In the genomic region with DNA sequence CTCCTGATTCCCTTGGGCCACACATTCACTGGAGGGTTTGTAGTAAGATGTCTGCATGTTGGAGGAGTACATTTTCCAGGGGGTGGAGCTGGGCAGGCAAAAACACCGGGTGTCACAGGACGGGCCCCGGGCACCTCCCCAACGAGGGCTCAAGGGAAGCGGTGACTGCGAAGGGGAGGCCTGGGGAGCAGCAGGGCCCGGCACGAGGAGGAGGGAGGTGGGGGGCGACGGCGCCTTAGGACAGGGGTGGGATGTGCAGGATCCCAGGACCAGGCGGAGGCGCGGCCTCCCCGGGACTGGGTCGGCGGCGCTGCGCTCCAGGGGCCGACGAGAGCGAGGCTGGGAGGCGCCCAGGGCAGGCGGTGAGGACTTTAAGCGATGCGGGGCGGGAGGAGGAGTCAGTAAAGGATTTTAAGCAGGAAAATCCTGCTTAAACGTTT, we compare ENCODE assay signal across 8 cellular contexts. TPM values are rescaled to one million over a fixed set of nuclear protein-coding genes. Genes with fewer than 3 reads are reported as not detected.
A peak's percentile ranks its signal among the peaks of the same experiment; 100 is the strongest.
DNase-seq lines count a peak whose midpoint lies in the region; ATAC-seq and TF ChIP-seq lines count a peak whose summit lies in the region.

No MANE protein-coding gene starts in this region.

- peak overlapping the region; percentile 87 for H3K27ac Mint-ChIP-seq in activated CD4-positive, alpha-beta memory T cell treated with anti-CD3 and anti-CD28 coated beads, Interleukin-2, amount 10 ng/mL, durations not matched to agents 7 days and 5 days
- H3K27ac Mint-ChIP-seq in naive thymus-derived CD4-positive, alpha-beta T cell, result peak overlapping the region; percentile 79 to 98 (median 94)

- intact Hi-C loops in naive thymus-derived CD4-positive, alpha-beta T cell (cut with micrococcal nuclease), result loop anchor here (1.0 to 5.0 kb wide), 33 partner anchors 30 to 1345 kb away; partner anchors contain the start of genes ZNF320 (in 2 of the 2), ZNF611 (in 2 of the 2), ZNF677 (in 2 of the 2) and ZNF765 (in 2 of the 2)

- peak overlapping the region; percentile 89 to 100 (median 94) for H3K4me2 ChIP-seq in BLaER1 treated with 17β-estradiol and CSF1 and Interleukin-3, amounts not matched to agents 10 nM and 100 nM

- peaks cover 45% of the 10 kb centered on the region for H3K36me3 Mint-ChIP-seq in activated CD4-positive, alpha-beta memory T cell treated with anti-CD3 and anti-CD28 coated beads, Interleukin-2, amount 10 ng/mL, durations not matched to agents 7 days and 5 days (ENCODE audit: low read depth)
- H3K36me3 Mint-ChIP-seq in naive thymus-derived CD4-positive, alpha-beta T cell, result peaks cover 13 to 44% (median 37%) of the 10 kb centered on the region in 5 donors

- no peak for ATAC-seq in naive thymus-derived CD4-positive, alpha-beta T cell

- peaks cover 0 to 9% (median 0%) of the 10 kb centered on the region in 11 experiments; a peak in 6 of 22 replicates for H3K9me3 ChIP-seq in BLaER1 treated with 17β-estradiol and CSF1 and Interleukin-3, amounts not matched to agents 10 nM and 100 nM (replicated peaks in 1 of 11)
- peaks cover 3% of the 10 kb centered on the region in 2 donors for H3K9me3 ChIP-seq in esophagus (ENCODE audit: control insufficient read depth in 2 of 2, insufficient read depth in 1 of 2, low read depth in 1 of 2, low read length in 1 of 2)
- peaks cover 0 to 5% (median 0%) of the 10 kb centered on the region in 3 experiments for H3K9me3 ChIP-seq in naive thymus-derived CD4-positive, alpha-beta T cell (ENCODE audit: control insufficient read depth in 2 of 3, low read length in 3 of 3)
- H3K9me3 ChIP-seq in thymus (ENCODE audit: control insufficient read depth), result no peaks in the 10 kb centered on the region

- WGBS in esophagus, 2 donors, result 0 to 1% methylated on average over 28 of the region's 28 CpGs
- 2% methylated on average over 28 of the region's 28 CpGs for WGBS in thymus

- peak overlapping the region; percentile 88 to 99 (median 98) for H3K27ac ChIP-seq in BLaER1 treated with 17β-estradiol and CSF1 and Interleukin-3, amounts not matched to agents 10 nM and 100 nM
- H3K27ac ChIP-seq in esophagus (ENCODE audit: low read depth in 2 of 2, low read length in 1 of 2), result peak overlapping the region; percentile 90 to 98
- peak overlapping the region; percentile 89 for H3K27ac ChIP-seq in naive thymus-derived CD4-positive, alpha-beta T cell (ENCODE audit: low read depth, low read length)
- H3K27ac ChIP-seq in thymus (ENCODE audit: low read depth), result peak overlapping the region; percentile 95

- H3K27me3 Mint-ChIP-seq in activated CD4-positive, alpha-beta memory T cell treated with anti-CD3 and anti-CD28 coated beads, Interleukin-2, amount 10 ng/mL, durations not matched to agents 7 days and 5 days, result no peaks in the 10 kb centered on the region
- no peaks in the 10 kb centered on the region for H3K27me3 Mint-ChIP-seq in naive thymus-derived CD4-positive, alpha-beta T cell

- POLR2A ChIA-PET in activated CD4-positive, alpha-beta memory T cell treated with anti-CD3 and anti-CD28 coated beads, Interleukin-2, amount 10 ng/mL, durations not matched to agents 7 days and 5 days (lab: Charles Lee), result interaction anchor here (1.0 to 1.6 kb wide), 2 partner anchors 93 to 140 kb away, joined by 4 to 7 read pairs; partner anchors contain the start of gene ZNF816
- POLR2A ChIA-PET in naive thymus-derived CD4-positive, alpha-beta T cell (lab: Charles Lee), result interaction anchor here (0.6 to 1.0 kb wide), 2 partner anchors 56 to 1979 kb away, joined by 3 read pairs; partner anchors contain the start of gene ZNF347

- TF ChIP-seq CTCF in GM20000 (IDR thresholded peaks at IDR 0.05; ENCODE audit: extremely low read depth, missing control alignments), result no peak

- peak overlapping the region; percentile 77 to 99 (median 98) for H3K4me3 ChIP-seq in BLaER1 treated with 17β-estradiol and CSF1 and Interleukin-3, amounts not matched to agents 10 nM and 100 nM
- peak overlapping the region; percentile 86 to 90 for H3K4me3 ChIP-seq in esophagus (ENCODE audit: low read depth in 1 of 2, low read length in 2 of 2)
- H3K4me3 ChIP-seq in naive thymus-derived CD4-positive, alpha-beta T cell (ENCODE audit: low read length), result peak overlapping the region; percentile 99
- H3K4me3 ChIP-seq in thymus (ENCODE audit: low read length), result peak overlapping the region; percentile 83

- no peaks in the 10 kb centered on the region for H3K27me3 ChIP-seq in BLaER1 treated with 17β-estradiol and CSF1 and Interleukin-3, amounts not matched to agents 10 nM and 100 nM
- H3K27me3 ChIP-seq in esophagus (ENCODE audit: control insufficient read depth in 1 of 2, insufficient read depth in 2 of 2, low read length in 2 of 2) (no peaks in the 10 kb centered on the region), thymus (ENCODE audit: control insufficient read depth, insufficient read depth) (no peaks in the 10 kb centered on the region)
- H3K27me3 ChIP-seq in naive thymus-derived CD4-positive, alpha-beta T cell (ENCODE audit: control insufficient read depth in 2 of 2, insufficient read depth in 2 of 2, low read length in 2 of 2), result no peaks in the 10 kb centered on the region

- H3K4me1 ChIP-seq in BLaER1 treated with 17β-estradiol and CSF1 and Interleukin-3, amounts not matched to agents 10 nM and 100 nM, result peaks cover 24 to 38% (median 30%) of the 10 kb centered on the region in 10 experiments
- peaks cover 0 to 5% of the 10 kb centered on the region in 2 donors for H3K4me1 ChIP-seq in esophagus (ENCODE audit: control insufficient read depth in 2 of 2, insufficient read depth in 2 of 2, low read length in 1 of 2)
- H3K4me1 ChIP-seq in naive thymus-derived CD4-positive, alpha-beta T cell (ENCODE audit: control insufficient read depth in 2 of 2, insufficient read depth in 2 of 2, low read length in 2 of 2), result peaks cover 13 to 15% of the 10 kb centered on the region in 2 donors
- H3K4me1 ChIP-seq in thymus (ENCODE audit: control insufficient read depth, insufficient read depth, low read length), result peaks cover 11% of the 10 kb centered on the region

- peaks cover 27% of the 10 kb centered on the region for H3K4me1 Mint-ChIP-seq in activated CD4-positive, alpha-beta memory T cell treated with anti-CD3 and anti-CD28 coated beads, Interleukin-2, amount 10 ng/mL, durations not matched to agents 7 days and 5 days
- H3K4me1 Mint-ChIP-seq in naive thymus-derived CD4-positive, alpha-beta T cell, result peaks cover 22 to 44% (median 34%) of the 10 kb centered on the region in 7 donors

- in situ Hi-C loops in KBM-7 (cut with MboI; ENCODE audit: low pct_unique_long_range_greater_than_20kb, low sequenced_read_pairs), result no loop called here

- DNase-seq in GM20000 (ENCODE audit: low spot score) (peak; percentile 56), KBM-7 (peak; percentile 34), DMS153 treated with DMSO at 0.1 percent for 48 hours (lab: John Stamatoyannopoulos, UW; ENCODE audit: unreplicated experiment) (no peak)
- DNase-seq in activated CD4-positive, alpha-beta memory T cell treated with anti-CD3 and anti-CD28 coated beads, Interleukin-2, amount 10 ng/mL, durations not matched to agents 7 days and 5 days, result peak; percentile 61
- peak; percentile 10 to 48 (median 29) for DNase-seq in naive thymus-derived CD4-positive, alpha-beta T cell

- CTCF ChIA-PET in activated CD4-positive, alpha-beta memory T cell treated with anti-CD3 and anti-CD28 coated beads, Interleukin-2, amount 10 ng/mL, durations not matched to agents 7 days and 5 days (lab: Charles Lee), result no interaction called here
- CTCF ChIA-PET in naive thymus-derived CD4-positive, alpha-beta T cell (lab: Charles Lee), result no interaction called here

- peaks cover 38% of the 10 kb centered on the region for H3K9me3 Mint-ChIP-seq in activated CD4-positive, alpha-beta memory T cell treated with anti-CD3 and anti-CD28 coated beads, Interleukin-2, amount 10 ng/mL, durations not matched to agents 7 days and 5 days
- H3K9me3 Mint-ChIP-seq in naive thymus-derived CD4-positive, alpha-beta T cell, result peaks cover 0 to 56% (median 16%) of the 10 kb centered on the region in 11 donors

- peaks cover 16 to 46% (median 35%) of the 10 kb centered on the region in 11 experiments; a peak in 17 of 22 replicates for H4K20me1 ChIP-seq in BLaER1 treated with 17β-estradiol and CSF1 and Interleukin-3, amounts not matched to agents 10 nM and 100 nM

- H3K9ac ChIP-seq in BLaER1 treated with 17β-estradiol and CSF1 and Interleukin-3, amounts not matched to agents 10 nM and 100 nM, result peak overlapping the region; percentile 87 to 100 (median 98)

- peak overlapping the region; percentile 89 for H3K4me3 Mint-ChIP-seq in activated CD4-positive, alpha-beta memory T cell treated with anti-CD3 and anti-CD28 coated beads, Interleukin-2, amount 10 ng/mL, durations not matched to agents 7 days and 5 days
- H3K4me3 Mint-ChIP-seq in naive thymus-derived CD4-positive, alpha-beta T cell, result peak overlapping the region; percentile 85 to 97 (median 88)

- H3K36me3 ChIP-seq in BLaER1 treated with 17β-estradiol and CSF1 and Interleukin-3, amounts not matched to agents 10 nM and 100 nM, result peaks cover 24 to 36% (median 29%) of the 10 kb centered on the region in 11 experiments
- peaks cover 1 to 10% of the 10 kb centered on the region in 2 donors for H3K36me3 ChIP-seq in esophagus (ENCODE audit: control insufficient read depth in 2 of 2, insufficient read depth in 2 of 2, low read length in 1 of 2)
- H3K36me3 ChIP-seq in naive thymus-derived CD4-positive, alpha-beta T cell (ENCODE audit: control insufficient read depth in 2 of 3, insufficient read depth in 3 of 3, low read length in 3 of 3), result peaks cover 0 to 19% (median 0%) of the 10 kb centered on the region in 3 experiments
- H3K36me3 ChIP-seq in thymus (ENCODE audit: control insufficient read depth, insufficient read depth), result peaks cover 11% of the 10 kb centered on the region

RNA-seq across cellular contexts. Expression of gene ZNF160, which starts 0.5 kb away (rescaled TPM):
- total RNA-seq in activated CD4-positive, alpha-beta memory T cell treated with anti-CD3 and anti-CD28 coated beads, Interleukin-2, amount 10 ng/mL, durations not matched to agents 7 days and 5 days, result 10 to 100 TPM; 37.5 to 38.1 TPM
- polyA plus RNA-seq in esophagus (10 to 100 TPM in 1 of 2 donors, 1 to 10 TPM in 1; 7.6 to 18.2 TPM), thymus (33.1 TPM)
- 10 to 100 TPM; 39.1 to 75.3 (median 52.9) TPM for total RNA-seq in naive thymus-derived CD4-positive, alpha-beta T cell
- 10 to 100 TPM; 24.2 to 32.6 TPM for polyA plus RNA-seq in naive thymus-derived CD4-positive, alpha-beta T cell

RNA-seq across cellular contexts. Expression of gene ZNF415, which starts 30.0 kb away (rescaled TPM):
- total RNA-seq in activated CD4-positive, alpha-beta memory T cell treated with anti-CD3 and anti-CD28 coated beads, Interleukin-2, amount 10 ng/mL, durations not matched to agents 7 days and 5 days, result under 1 TPM; 0.13 to 0.33 TPM
- polyA plus RNA-seq in esophagus, result 1 to 10 TPM; 1.4 to 2.3 TPM
- total RNA-seq in naive thymus-derived CD4-positive, alpha-beta T cell, result 1 to 10 TPM in 2 of 5 experiments, under 1 TPM in 3; 0.58 to 2.1 (median 0.98) TPM
- polyA plus RNA-seq in naive thymus-derived CD4-positive, alpha-beta T cell, result 1 to 10 TPM; 2.2 to 3.6 TPM
- polyA plus RNA-seq in thymus, result 9.1 TPM

RNA-seq across cellular contexts. Expression of gene ZNF347, which starts 56.1 kb away (rescaled TPM):
- 1 to 10 TPM; 6.5 TPM for total RNA-seq in activated CD4-positive, alpha-beta memory T cell treated with anti-CD3 and anti-CD28 coated beads, Interleukin-2, amount 10 ng/mL, durations not matched to agents 7 days and 5 days
- 1 to 10 TPM; 1.2 to 1.8 TPM for polyA plus RNA-seq in esophagus
- total RNA-seq in naive thymus-derived CD4-positive, alpha-beta T cell, result 10 to 100 TPM in 2 of 5 experiments, 1 to 10 TPM in 3; 3.3 to 26.9 (median 7.3) TPM
- 1 to 10 TPM; 6.5 to 9.5 TPM for polyA plus RNA-seq in naive thymus-derived CD4-positive, alpha-beta T cell
- polyA plus RNA-seq in thymus, result 6.8 TPM

RNA-seq across cellular contexts. Expression of gene ERVV-2, which starts 58.2 kb away (rescaled TPM):
- not detected for total RNA-seq in activated CD4-positive, alpha-beta memory T cell treated with anti-CD3 and anti-CD28 coated beads, Interleukin-2, amount 10 ng/mL, durations not matched to agents 7 days and 5 days
- polyA plus RNA-seq in esophagus, result not detected
- total RNA-seq in naive thymus-derived CD4-positive, alpha-beta T cell, result not detected
- not detected for polyA plus RNA-seq in naive thymus-derived CD4-positive, alpha-beta T cell
- polyA plus RNA-seq in thymus, result 0.05 TPM
